Comparison of ENCODE assay signal across 19 cellular contexts in the genomic region with DNA sequence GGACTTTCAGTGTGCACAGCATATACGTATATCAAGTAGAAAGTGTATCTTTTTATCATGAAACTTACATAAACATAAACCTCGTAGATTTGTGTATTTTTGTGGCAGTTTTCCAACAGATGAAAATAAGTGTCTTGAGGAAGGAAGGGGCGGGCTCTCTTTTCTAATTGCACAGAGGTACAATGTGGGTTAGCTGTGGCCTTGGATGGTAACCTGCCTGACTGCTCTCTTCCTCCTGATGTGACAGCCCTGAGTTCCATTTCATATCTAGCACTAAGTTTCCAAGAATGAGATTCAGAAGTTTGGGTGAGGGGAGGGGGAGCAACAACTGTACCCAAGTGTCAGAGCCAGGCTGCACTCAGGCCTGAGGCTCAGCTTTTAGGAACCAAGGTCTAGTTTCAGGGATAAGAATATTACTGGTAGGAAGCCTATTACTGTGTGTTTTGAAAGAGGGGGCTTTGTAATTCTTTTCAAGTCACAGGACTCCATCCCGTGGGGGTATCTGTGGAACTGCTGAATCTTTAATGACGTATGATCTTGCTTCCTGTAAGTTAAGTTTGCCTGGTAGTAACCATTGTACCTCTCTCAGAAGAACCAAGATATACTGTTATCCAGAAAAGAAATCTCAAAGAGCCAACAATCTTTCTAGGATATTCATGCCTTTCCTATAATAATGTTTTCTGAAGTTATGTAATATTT.
"Had no signal": no experiment of that assay in that cellular context is flagged by ENCODE, and none has a peak within 500 bp of the region (broad histone marks: within the 10 kb centered on the region; RNA-seq: fewer than 3 reads in every experiment).

No MANE protein-coding gene starts in this region.

- H3K4me1 Mint-ChIP-seq: naive thymus-derived CD8-positive, alpha-beta T cell had no signal

- H3K9me3 ChIP-seq: esophagus squamous epithelium, heart left ventricle, stomach had no signal

- H3K36me3 Mint-ChIP-seq: activated naive CD8-positive, alpha-beta T cell; brain; naive thymus-derived CD8-positive, alpha-beta T cell had no signal

- H3K27me3 Mint-ChIP-seq: activated naive CD8-positive, alpha-beta T cell; brain; naive thymus-derived CD8-positive, alpha-beta T cell had no signal

- H3K27me3 ChIP-seq: esophagus squamous epithelium, foreskin keratinocyte, heart left ventricle, stomach had no signal

- H3K27ac ChIP-seq: esophagus squamous epithelium, foreskin keratinocyte, stomach had no signal

- H3K4me3 Mint-ChIP-seq: activated naive CD8-positive, alpha-beta T cell; brain had no signal

- H3K27ac Mint-ChIP-seq: activated naive CD8-positive, alpha-beta T cell had no signal

- H3K36me3 ChIP-seq: esophagus squamous epithelium, heart left ventricle, stomach had no signal

- H3K4me3 ChIP-seq: esophagus squamous epithelium, heart left ventricle, lung, stomach had no signal

- H3K4me1 ChIP-seq: foreskin keratinocyte had no signal

- H3K9me3 Mint-ChIP-seq: brain; naive thymus-derived CD8-positive, alpha-beta T cell had no signal

- DNase-seq: activated CD4-positive, alpha-beta T cell treated with anti-CD3 and anti-CD28 coated beads, Interleukin-2, amount 50 U/mL, for 48 hours; activated CD4-positive, CD25-positive, alpha-beta regulatory T cell; activated CD8-positive, alpha-beta memory T cell treated with anti-CD3 and anti-CD28 coated beads, Interleukin-2, amount 50 U/mL, for 48 hours; activated effector memory CD4-positive, alpha-beta T cell treated with Interleukin-2 at 50 U/mL for 16 hours; amygdala; cerebellar nuclear complex; esophagus squamous epithelium; foreskin keratinocyte; heart left ventricle; left colon; posterior cingulate gyrus; stimulated activated CD4-positive, alpha-beta T cell treated with anti-CD3 and anti-CD28 coated beads, Interleukin-15, amount 100 ng/mL, for 24 hours; stimulated activated CD4-positive, alpha-beta T cell treated with anti-CD3 and anti-CD28 coated beads, Interleukin-4, amount 100 ng/mL, for 4 hours; stomach; T-helper 2 cell had no signal

- ATAC-seq: foreskin keratinocyte, left colon had no signal
